ENCODE assay signal across 1 cellular context in genomic region chr2:190765386-190766173, GRCh38.
TF ChIP-seq lines count a peak whose summit lies in the region.

No MANE protein-coding gene starts in this region.

TF ChIP-seq in SK-N-SH, 30 proteins besides CTCF, POLR2A, EP300 and RAD21 (continued from another document):
- TF ChIP-seq REST (IDR thresholded peaks at IDR 0.05; ENCODE audit: low read depth, low read length) (no peak), IRF3 (IDR thresholded peaks at IDR 0.05; ENCODE audit: low read depth, low read length) (no peak), JUND (IDR thresholded peaks at IDR 0.05) (peak; percentile 49), PBX3 (IDR thresholded peaks at IDR 0.05) (peak; percentile 14; the same call in 1 of the 2 replicates), FOXJ3 (CRISPR knock-in tag; IDR thresholded peaks at IDR 0.05) (no peak), ZBTB33 (IDR thresholded peaks at IDR 0.05; ENCODE audit: borderline replicate concordance, low read depth) (no peak), RFX5 (IDR thresholded peaks at IDR 0.05; ENCODE audit: low read length) (no peak), NRF1 (IDR thresholded peaks at IDR 0.05; ENCODE audit: low read depth, low read length) (no peak), MEF2A (IDR thresholded peaks at IDR 0.05; ENCODE audit: borderline replicate concordance, low read depth) (no peak), MXI1 (IDR thresholded peaks at IDR 0.05; ENCODE audit: low read depth, low read length) (no peak), RCOR1 (IDR thresholded peaks at IDR 0.05; ENCODE audit: low read length) (peak; percentile 28; the same call in 1 of the 2 replicates), USF2 (IDR thresholded peaks at IDR 0.05; ENCODE audit: borderline replicate concordance, low read depth, low read length) (no peak), EZH2phosphoT487 (IDR thresholded peaks at IDR 0.05; ENCODE audit: borderline replicate concordance, low read depth) (no peak), SIN3A (IDR thresholded peaks at IDR 0.05; ENCODE audit: borderline replicate concordance, low read depth, low read length) (no peak), POLR2AphosphoS5 (IDR thresholded peaks at IDR 0.05; ENCODE audit: low read depth, low read length) (no peak), FOSL2 (IDR thresholded peaks at IDR 0.05; ENCODE audit: borderline replicate concordance, low read depth) (peak; percentile 22; the same call in 1 of the 2 replicates), FOXM1 (IDR thresholded peaks at IDR 0.05; ENCODE audit: low read depth) (no peak), ELF1 (IDR thresholded peaks at IDR 0.05) (no peak), GATA2 (CRISPR knock-in tag; IDR thresholded peaks at IDR 0.05) (no peak)
